In the genomic region with DNA sequence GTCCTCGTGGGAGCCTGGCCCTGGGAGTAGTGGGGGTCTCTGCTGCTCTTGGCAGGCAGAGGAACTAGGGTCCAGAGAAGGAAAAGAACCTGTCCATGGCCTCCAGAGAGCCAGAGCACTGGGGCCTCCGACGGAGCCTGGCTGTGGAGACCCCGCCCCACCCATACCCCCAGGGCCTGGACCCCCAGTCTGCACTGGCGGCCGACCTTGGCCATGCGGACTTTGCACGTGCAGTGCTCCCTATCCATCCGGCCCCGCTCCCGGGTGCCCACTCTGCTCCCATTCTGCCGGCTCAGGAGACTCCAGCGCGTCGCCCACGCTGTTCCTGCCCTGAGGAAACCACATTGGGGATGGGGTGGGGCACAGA, we compare ENCODE assay signal across 9 cellular contexts. TPM values are rescaled to one million over a fixed set of nuclear protein-coding genes. Genes with fewer than 3 reads are reported as not detected.
DNase-seq lines count a peak whose midpoint lies in the region; ATAC-seq and TF ChIP-seq lines count a peak whose summit lies in the region.
"Had no signal": no experiment of that assay in that cellular context is flagged by ENCODE, and none has a peak within 500 bp of the region (broad histone marks: within the 10 kb centered on the region; RNA-seq: fewer than 3 reads in every experiment).

No MANE protein-coding gene starts in this region.

- peak overlapping the region; percentile 40; the same call in 1 of the 2 replicates for H3K9ac ChIP-seq in DND-41 (ENCODE audit: low read depth, low read length)

- peaks cover 34% of the 10 kb centered on the region for H3K4me1 ChIP-seq in DND-41 (ENCODE audit: insufficient read depth, low read length)

- H3K9me3 Mint-ChIP-seq in progenitor cell of endocrine pancreas (ENCODE audit: low read depth): no peaks in the 10 kb centered on the region

- H3K4me2 ChIP-seq in DND-41 (ENCODE audit: insufficient read depth, low read length): peak overlapping the region; percentile 46; the same call in 1 of the 2 replicates

- no peak overlapping the region for H3K27ac Mint-ChIP-seq in progenitor cell of endocrine pancreas

- DNase-seq in DND-41 (no peak), WERI-Rb-1 (no peak), fibroblast of mammary gland (ENCODE audit: low read depth) (no peak), progenitor cell of endocrine pancreas (ENCODE audit: low spot score, unreplicated experiment) (no peak), NCI-H2196 treated with DMSO at 0.1 percent for 48 hours (lab: John Stamatoyannopoulos, UW; ENCODE audit: unreplicated experiment) (no peak), NCI-H1105 treated with DMSO at 0.1 percent for 48 hours (lab: John Stamatoyannopoulos, UW) (no peak), activated gamma-delta T cell (lab: John Stamatoyannopoulos, UW) (no peak), GF-D8 (lab: John Stamatoyannopoulos, UW) (no peak)

- H3K36me3 Mint-ChIP-seq in progenitor cell of endocrine pancreas (ENCODE audit: insufficient read depth): no peaks in the 10 kb centered on the region

- H3K27me3 ChIP-seq in DND-41 (ENCODE audit: insufficient read depth, low read length, poor library complexity): no peaks in the 10 kb centered on the region
- H3K27me3 ChIP-seq in WERI-Rb-1 (ENCODE audit: insufficient read depth, low read depth, severe bottlenecking): no peaks in the 10 kb centered on the region

- no peaks in the 10 kb centered on the region for H3K9me3 ChIP-seq in DND-41 (ENCODE audit: insufficient read depth, low read length, severe bottlenecking)
- no peaks in the 10 kb centered on the region for H3K9me3 ChIP-seq in WERI-Rb-1 (ENCODE audit: severe bottlenecking)

- H4K20me1 ChIP-seq in DND-41 (ENCODE audit: insufficient read depth, low read length): no peaks in the 10 kb centered on the region

- H3K79me2 ChIP-seq in DND-41 (ENCODE audit: insufficient read depth, low read length): no peaks in the 10 kb centered on the region

- H2AFZ ChIP-seq in DND-41 (ENCODE audit: low read depth, low read length): no peak overlapping the region

- peak overlapping the region; percentile 65 for H3K4me3 Mint-ChIP-seq in progenitor cell of endocrine pancreas (ENCODE audit: low read depth)

- no peaks in the 10 kb centered on the region for H3K4me1 Mint-ChIP-seq in progenitor cell of endocrine pancreas (ENCODE audit: low read depth)

- H3K4me3 ChIP-seq in DND-41 (ENCODE audit: low read depth in 1 of 2, low read length in 2 of 2) (peak overlapping the region in 1 of 2 experiments; percentile 44; a peak in 2 of 4 replicates), WERI-Rb-1 (ENCODE audit: low read depth, low read length) (peak overlapping the region; percentile 65), fibroblast of mammary gland (ENCODE audit: control insufficient read depth, low read depth, low read length) (peak overlapping the region; percentile 44)
- H3K4me3 ChIP-seq: GM12878 had no signal

- peaks cover 69% of the 10 kb centered on the region for H3K27me3 Mint-ChIP-seq in progenitor cell of endocrine pancreas

- H3K27ac ChIP-seq in DND-41 (ENCODE audit: low read length): no peak overlapping the region
- no peak overlapping the region for H3K27ac ChIP-seq in WERI-Rb-1

- TF ChIP-seq CTCF in DND-41 (IDR thresholded peaks at IDR 0.05; ENCODE audit: borderline replicate concordance, extremely low read depth, low read length, poor library complexity, severe bottlenecking) (no peak), WERI-Rb-1 (IDR thresholded peaks at IDR 0.05; ENCODE audit: low read depth, low read length) (no peak), fibroblast of mammary gland (conservative IDR thresholded peaks at IDR 0.05; ENCODE audit: control insufficient read depth, insufficient read depth, low read depth, low read length) (no peak), progenitor cell of endocrine pancreas (IDR thresholded peaks at IDR 0.05; ENCODE audit: unreplicated experiment) (no peak)

- H3K36me3 ChIP-seq in DND-41 (ENCODE audit: insufficient read depth, low read length): no peaks in the 10 kb centered on the region
- H3K36me3 ChIP-seq in WERI-Rb-1: no peaks in the 10 kb centered on the region

- ATAC-seq in DND-41 (ENCODE audit: insufficient read depth, low read depth): no peak

RNA-seq across cellular contexts. Expression of gene BEGAIN, which starts 1.1 kb away (rescaled TPM):
- 0.58 and 0.65 TPM in 2 replicates for total RNA-seq in progenitor cell of endocrine pancreas
